Comparison of ENCODE assay signal across 1 cellular context in genomic region chr2:176405477-176405876, GRCh38.
TF ChIP-seq lines count a peak whose summit lies in the region.

No MANE protein-coding gene starts in this region.

TF ChIP-seq in GM12878, 131 proteins besides CTCF, POLR2A, EP300 and RAD21 (continued from another document):
- TF ChIP-seq ZNF207 (IDR thresholded peaks at IDR 0.05; ENCODE audit: borderline replicate concordance) (no peak), ELK1 (IDR thresholded peaks at IDR 0.05; ENCODE audit: low read depth, low read length) (no peak), CUX1 (IDR thresholded peaks at IDR 0.05; ENCODE audit: insufficient replicate concordance, low read depth, low read length) (no peak), IRF4 (IDR thresholded peaks at IDR 0.05; ENCODE audit: low read depth, low read length) (peak; percentile 67; the same call in 1 of the 2 replicates), E4F1 (IDR thresholded peaks at IDR 0.05; ENCODE audit: borderline replicate concordance, partially characterized antibody) (no peak)
